Comparison of ENCODE assay signal across 18 cellular contexts in the genomic region with DNA sequence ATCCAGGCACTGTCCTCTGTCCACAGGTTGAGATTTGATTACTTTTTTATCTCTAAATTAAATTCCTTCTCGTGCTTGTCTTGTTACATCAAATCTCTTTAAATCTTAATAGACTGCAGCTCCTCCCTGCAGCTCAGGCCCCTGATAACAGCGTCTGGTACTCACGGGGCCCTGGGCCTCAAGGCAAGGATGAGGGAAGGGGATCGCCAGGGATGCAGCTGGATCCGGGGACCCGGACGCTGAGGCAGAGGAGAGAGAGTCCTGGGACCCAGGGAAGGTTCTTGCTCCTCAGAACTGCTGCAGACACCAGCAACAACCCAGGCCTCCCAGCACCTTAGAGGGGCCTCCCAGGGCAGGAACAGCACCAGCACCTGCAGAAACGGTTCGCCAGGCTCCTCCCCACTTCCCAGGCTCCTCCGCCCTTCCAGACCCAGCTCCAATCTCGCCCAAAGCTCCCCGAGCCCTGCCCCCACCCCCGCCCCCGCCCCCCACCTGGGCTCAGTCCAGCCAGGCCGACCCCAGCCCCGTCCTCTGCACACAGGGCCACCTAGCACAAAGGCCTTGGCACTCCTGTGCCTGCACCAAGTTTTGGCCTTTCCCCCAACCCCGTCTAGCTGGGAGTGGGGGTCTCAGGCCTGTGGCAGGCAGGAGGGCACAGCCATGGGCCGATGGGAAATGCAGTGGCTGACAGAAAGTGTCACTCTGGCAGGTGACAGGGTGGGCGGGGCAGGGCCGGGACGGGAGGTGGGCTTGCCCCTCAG.
"Had no signal": no experiment of that assay in that cellular context is flagged by ENCODE, and none has a peak within 500 bp of the region (broad histone marks: within the 10 kb centered on the region; RNA-seq: fewer than 3 reads in every experiment).

No MANE protein-coding gene starts in this region.

- H3K27ac ChIP-seq: brain microvascular endothelial cell, foreskin keratinocyte, suprapubic skin, transverse colon, uterus had no signal

- H3K36me3 ChIP-seq: brain microvascular endothelial cell, suprapubic skin, transverse colon, uterus had no signal

- H3K4me3 ChIP-seq: suprapubic skin, transverse colon, uterus had no signal

- H3K4me1 ChIP-seq: foreskin keratinocyte, suprapubic skin, transverse colon had no signal

- ATAC-seq: foreskin keratinocyte; left lobe of liver; naive thymus-derived CD4-positive, alpha-beta T cell; stimulated activated naive CD8-positive, alpha-beta T cell treated with anti-CD3 and anti-CD28 coated beads, Interleukin-15, amount 100 ng/mL, for 72 hours had no signal

- H3K9me3 ChIP-seq: suprapubic skin, transverse colon, uterus had no signal

- DNase-seq: activated B cell treated with CpG ODN at 0.5 μM for 24 hours; activated CD4-positive, alpha-beta T cell treated with anti-CD3 and anti-CD28 coated beads for 4 hours; activated CD4-positive, alpha-beta T cell treated with anti-CD3 and anti-CD28 coated beads, Interleukin-2, amount 50 U/mL, for 48 hours; activated naive CD4-positive, alpha-beta T cell treated with anti-CD3 and anti-CD28 coated beads, Interleukin-2, amount 50 U/mL, for 16 hours; activated T-cell treated with anti-CD3 and anti-CD28 coated beads, Interleukin-2, amount 50 U/mL, for 48 hours; aorta; brain microvascular endothelial cell; central memory CD4-positive, alpha-beta T cell; effector memory CD4-positive, alpha-beta T cell; foreskin keratinocyte; naive thymus-derived CD4-positive, alpha-beta T cell; stimulated activated CD4-positive, alpha-beta T cell treated with anti-CD3 and anti-CD28 coated beads, Interleukin-12 subunit alpha, Interleukin-12 subunit beta, amount 100 ng/mL, for 4 hours; T1000; transverse colon; uterus had no signal
